In the genomic region with DNA sequence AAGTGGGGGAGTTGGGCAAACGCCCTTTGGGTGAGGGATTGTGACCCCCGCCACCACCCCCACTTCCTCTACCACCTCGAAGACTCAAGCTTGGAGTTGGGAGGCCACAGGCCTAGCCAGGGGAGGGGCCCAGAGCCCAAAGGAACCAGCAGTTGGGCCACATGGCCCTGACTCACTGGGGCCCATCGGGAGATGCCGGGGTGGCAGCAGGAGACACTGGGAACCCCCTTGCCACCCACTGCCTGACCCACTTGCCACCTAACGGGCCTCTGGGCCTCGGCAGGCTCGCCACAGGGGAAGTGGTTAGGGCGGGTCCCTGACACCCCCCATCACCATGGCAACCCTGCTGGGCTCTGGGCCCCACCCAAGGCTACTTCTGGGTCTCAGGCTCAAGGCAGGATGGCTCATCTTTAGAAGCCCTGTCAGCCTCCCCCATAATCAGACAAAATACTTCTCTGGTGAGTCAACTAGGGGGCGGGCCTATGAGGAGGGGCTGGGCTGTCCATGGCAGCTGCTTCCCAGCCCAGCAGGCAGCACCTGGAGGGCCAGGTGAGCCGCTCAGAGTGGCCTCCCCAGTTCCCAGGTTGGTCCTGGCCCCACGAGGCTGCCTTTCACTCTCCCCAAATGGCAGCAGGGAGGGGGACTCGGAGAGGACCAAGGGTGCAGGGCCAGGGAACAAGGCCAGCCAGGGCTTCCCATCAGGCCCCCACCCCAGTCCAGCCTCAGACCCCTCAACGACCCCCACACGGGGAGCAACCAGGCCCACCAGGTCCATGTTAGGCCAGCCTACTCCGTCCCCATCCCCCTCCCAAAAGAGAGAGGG, we compare ENCODE assay signal across 9 cellular contexts. TPM values are rescaled to one million over a fixed set of nuclear protein-coding genes. Genes with fewer than 3 reads are reported as not detected.
DNase-seq lines count a peak whose midpoint lies in the region; FAIRE-seq and TF ChIP-seq lines count a peak whose summit lies in the region.
"Had no signal": no experiment of that assay in that cellular context is flagged by ENCODE, and none has a peak within 500 bp of the region (broad histone marks: within the 10 kb centered on the region; RNA-seq: fewer than 3 reads in every experiment).

No MANE protein-coding gene starts in this region.

- H3K9me3 Mint-ChIP-seq in brain, result peaks cover 0 to 26% (median 2%) of the 10 kb centered on the region in 5 experiments

- TF ChIP-seq CTCF in brain (conservative IDR thresholded peaks at IDR 0.05), result no peak
- TF ChIP-seq CTCF in D721Med (IDR thresholded peaks at IDR 0.05; ENCODE audit: insufficient read depth, missing control alignments), result no peak

- FAIRE-seq in D721Med (lab: Jason Lieb, UNC), result no peak
- FAIRE-seq: A204.1 had no signal

- peaks cover 18% of the 10 kb centered on the region for H3K36me3 Mint-ChIP-seq in brain

- peak overlapping the region; percentile 78 to 93 (median 91) for H3K4me3 Mint-ChIP-seq in brain

- H3K27ac Mint-ChIP-seq in brain, result peak overlapping the region in 4 of 5 experiments; percentile 48 to 86 (median 60)

- H3K4me1 Mint-ChIP-seq in brain, result peaks cover 20% of the 10 kb centered on the region

- DNase-seq in DMS 273 (lab: John Stamatoyannopoulos, UW; ENCODE audit: unreplicated experiment) (peak; percentile 54), DMS 273 treated with DMSO at 0.1 percent for 48 hours (lab: John Stamatoyannopoulos, UW) (no peak), M059J (ENCODE audit: low read depth) (peak; percentile 98), UCSD-AML1 (lab: John Stamatoyannopoulos, UW; ENCODE audit: unreplicated experiment) (peak; percentile 81), kidney tubule cell (ENCODE audit: low spot score) (peak; percentile 95), D721Med (ENCODE audit: insufficient read length, low spot score) (no peak)
- peak; percentile 87 for DNase-seq in stimulated activated CD4-positive, alpha-beta T cell treated with anti-CD3 and anti-CD28 coated beads, Interleukin-4, amount 100 ng/mL, for 1 hour

- peaks cover 3% of the 10 kb centered on the region for H3K27me3 Mint-ChIP-seq in brain

RNA-seq across cellular contexts. Expression of a gene that starts 5.6 kb away (rescaled TPM):
- total RNA-seq in M059J (2014; rRNA removed; shearing (Covaris generic)), result 1,078 and 2,383 TPM in 2 replicates
- 334 TPM for polyA plus RNA-seq in brain (ENCODE audit: insufficient read depth, low read depth, low replicate concordance)

RNA-seq across cellular contexts. Expression of a gene that starts 10.3 kb away (rescaled TPM):
- 101 and 105 TPM in 2 replicates for total RNA-seq in M059J (2014; rRNA removed; shearing (Covaris generic))
- polyA plus RNA-seq in brain (ENCODE audit: insufficient read depth, low read depth, low replicate concordance), result 111 TPM

RNA-seq across cellular contexts. Expression of a gene that starts 29.3 kb away (rescaled TPM):
- 3,989 and 5,487 TPM in 2 replicates for total RNA-seq in M059J (2014; rRNA removed; shearing (Covaris generic))
- polyA plus RNA-seq in brain (ENCODE audit: insufficient read depth, low read depth, low replicate concordance), result 5,372 TPM

RNA-seq across cellular contexts. Expression of a gene that starts 40.2 kb away (rescaled TPM):
- total RNA-seq in M059J (2014; rRNA removed; shearing (Covaris generic)), result 49.1 and 65.3 TPM in 2 replicates
- 30.0 TPM for polyA plus RNA-seq in brain (ENCODE audit: insufficient read depth, low read depth, low replicate concordance)

RNA-seq across cellular contexts. Expression of a gene that starts 42.5 kb away (rescaled TPM):
- total RNA-seq in M059J (2014; rRNA removed; shearing (Covaris generic)), result 24.9 and 32.1 TPM in 2 replicates
- polyA plus RNA-seq in brain (ENCODE audit: insufficient read depth, low read depth, low replicate concordance), result 23.3 TPM

Comparison
In these comparisons a context has a peak if more than half of its experiments do, and no peak if none do; other contexts are left out.
1. DNase-seq: peak in DMS 273 (single experiment), M059J (single experiment), UCSD-AML1 (single experiment), kidney tubule cell (single experiment) and stimulated activated CD4-positive, alpha-beta T cell treated with anti-CD3 and anti-CD28 coated beads, Interleukin-4, amount 100 ng/mL, for 1 hour (single experiment); none in DMS 273 treated with DMSO at 0.1 percent for 48 hours (single experiment) and D721Med (single experiment).